21 cellular contexts compared by ENCODE assay signal in genomic region chr12:127130506-127131100, GRCh38.
A peak's percentile ranks its signal among the peaks of the same experiment; 100 is the strongest.
DNase-seq lines count a peak whose midpoint lies in the region; ATAC-seq and TF ChIP-seq lines count a peak whose summit lies in the region.
"Had no signal": no experiment of that assay in that cellular context is flagged by ENCODE, and none has a peak within 500 bp of the region (broad histone marks: within the 10 kb centered on the region; RNA-seq: fewer than 3 reads in every experiment).

No MANE protein-coding gene starts in this region.

- H2BK15ac ChIP-seq in mesendoderm (replicated peaks; ENCODE audit: low read depth): no peak overlapping the region

- no peak overlapping the region for H3K4me3 ChIP-seq in mammary epithelial cell (replicated peaks in 1 of 3; ENCODE audit: insufficient read depth in 1 of 3, low read depth in 2 of 3, low read length in 3 of 3)
- no peak overlapping the region for H3K4me3 ChIP-seq in astrocyte of the spinal cord (ENCODE audit: low read depth, low read length)
- H3K4me3 ChIP-seq in mesendoderm (ENCODE audit: low read length): no peak overlapping the region
- H3K4me3 ChIP-seq: GM23338 had no signal

- H3K4me2 ChIP-seq in mammary epithelial cell (ENCODE audit: insufficient read depth, low read depth, low read length) (no peak overlapping the region), mesendoderm (ENCODE audit: low read length) (no peak overlapping the region)
- H3K4me2 ChIP-seq: GM23338, SK-N-SH had no signal

- H3K4me1 Mint-ChIP-seq in MCF 10A (ENCODE audit: insufficient read depth, unreplicated experiment): peaks cover 28% of the 10 kb centered on the region
- H3K4me1 Mint-ChIP-seq in activated CD8-positive, alpha-beta memory T cell treated with anti-CD3 and anti-CD28 coated beads, Interleukin-2, amount 10 ng/mL, durations not matched to agents 7 days and 5 days: peaks cover 8% of the 10 kb centered on the region
- H3K4me1 Mint-ChIP-seq: CD4-positive, CD25-positive, alpha-beta regulatory T cell; GM23338 had no signal

- H3K27ac ChIP-seq in mammary epithelial cell (ENCODE audit: insufficient read depth, low read depth, low read length) (no peak overlapping the region), mesendoderm (ENCODE audit: low read depth, low read length) (no peak overlapping the region)

- peak overlapping the region; percentile 59 for H3K27ac Mint-ChIP-seq in MCF 10A (ENCODE audit: low read depth, unreplicated experiment)
- H3K27ac Mint-ChIP-seq in activated CD8-positive, alpha-beta memory T cell treated with anti-CD3 and anti-CD28 coated beads, Interleukin-2, amount 10 ng/mL, durations not matched to agents 7 days and 5 days: no peak overlapping the region
- H3K27ac Mint-ChIP-seq: CD4-positive, CD25-positive, alpha-beta regulatory T cell; GM23338 had no signal

- no peaks in the 10 kb centered on the region for H3K79me1 ChIP-seq in mesendoderm (ENCODE audit: low read length)

- H3K4me3 Mint-ChIP-seq in MCF 10A (ENCODE audit: unreplicated experiment): no peak overlapping the region
- H3K4me3 Mint-ChIP-seq in activated CD8-positive, alpha-beta memory T cell treated with anti-CD3 and anti-CD28 coated beads, Interleukin-2, amount 10 ng/mL, durations not matched to agents 7 days and 5 days: no peak overlapping the region
- H3K4me3 Mint-ChIP-seq: CD4-positive, CD25-positive, alpha-beta regulatory T cell; GM23338 had no signal

- H2AFZ ChIP-seq in mammary epithelial cell (ENCODE audit: low read depth, low read length): no peak overlapping the region
- H2AFZ ChIP-seq: GM23338 had no signal

- no peaks in the 10 kb centered on the region for H3K27me3 ChIP-seq in mammary epithelial cell (ENCODE audit: insufficient read depth, low read length)
- no peaks in the 10 kb centered on the region for H3K27me3 ChIP-seq in mesendoderm (ENCODE audit: insufficient read depth, low read length, poor library complexity)
- H3K27me3 ChIP-seq: BE2C had no signal

- no peak for ATAC-seq in GM18511 (IDR thresholded peaks at IDR 0.05; ENCODE audit: unreplicated experiment)
- no peak for ATAC-seq in activated CD8-positive, alpha-beta memory T cell treated with anti-CD3 and anti-CD28 coated beads, Interleukin-2, amount 10 ng/mL, durations not matched to agents 7 days and 5 days
- ATAC-seq in Right ventricle myocardium inferior: no peak
- ATAC-seq: GM23338 had no signal

- no peaks in the 10 kb centered on the region for H3K9me3 ChIP-seq in mammary epithelial cell (replicated peaks; ENCODE audit: insufficient read depth, low read length)
- H3K9me3 ChIP-seq: BE2C, SK-N-SH had no signal

- no peak overlapping the region for H2BK120ac ChIP-seq in mesendoderm (ENCODE audit: low read depth, low read length)

- H3K27me3 Mint-ChIP-seq in MCF 10A (ENCODE audit: insufficient read depth, unreplicated experiment): no peaks in the 10 kb centered on the region
- peaks cover 12% of the 10 kb centered on the region for H3K27me3 Mint-ChIP-seq in activated CD8-positive, alpha-beta memory T cell treated with anti-CD3 and anti-CD28 coated beads, Interleukin-2, amount 10 ng/mL, durations not matched to agents 7 days and 5 days
- H3K27me3 Mint-ChIP-seq: CD4-positive, CD25-positive, alpha-beta regulatory T cell had no signal

- H3K9ac ChIP-seq in mammary epithelial cell (ENCODE audit: insufficient read depth, low read length): no peak overlapping the region
- H3K9ac ChIP-seq in mesendoderm (ENCODE audit: low read length): no peak overlapping the region
- H3K9ac ChIP-seq: SK-N-SH had no signal

- POLR2A ChIA-PET in MCF 10A (lab: Yijun Ruan, JAX): interaction anchor here (1.2 kb wide), 1 partner anchor 347 kb away, joined by 3 read pairs; no protein-coding TSS in a partner anchor

- no peak overlapping the region for H3K18ac ChIP-seq in mesendoderm (ENCODE audit: low read length)

- H3K36me3 ChIP-seq in mammary epithelial cell (ENCODE audit: insufficient read depth, low read length) (no peaks in the 10 kb centered on the region), mesendoderm (ENCODE audit: control insufficient read depth, insufficient read depth, low read length) (no peaks in the 10 kb centered on the region)
- H3K36me3 ChIP-seq: BE2C had no signal

- H3K56ac ChIP-seq in mesendoderm (ENCODE audit: low read length): no peak overlapping the region

- H3K4ac ChIP-seq in mesendoderm (ENCODE audit: low read depth, low read length): peak overlapping the region; percentile 2

- CTCF ChIA-PET in MCF 10A (lab: Yijun Ruan, JAX) (no interaction called here), mammary epithelial cell (lab: Charles Lee; ENCODE audit: low non-redundant PET) (no interaction called here)
- CTCF ChIA-PET in activated CD8-positive, alpha-beta memory T cell treated with anti-CD3 and anti-CD28 coated beads, Interleukin-2, amount 10 ng/mL, durations not matched to agents 7 days and 5 days (lab: Charles Lee): no interaction called here

- TF ChIP-seq CTCF in MCF 10A (IDR thresholded peaks at IDR 0.05; ENCODE audit: unreplicated experiment): no peak
- no peak for TF ChIP-seq CTCF in mammary epithelial cell (conservative IDR thresholded peaks at IDR 0.05 in 1 of 2, IDR thresholded peaks at IDR 0.05 in 1 of 2; ENCODE audit: extremely low read depth in 1 of 2, insufficient read depth in 1 of 2, low read depth in 1 of 2, low read length in 2 of 2)
- no peak for TF ChIP-seq CTCF in astrocyte of the spinal cord (IDR thresholded peaks at IDR 0.05; ENCODE audit: low read depth, low read length)

- BruUV-seq in MCF 10A (replicated peaks; lab: Mats Ljungman, UMichigan): no TSS peak
- BruUV-seq in mammary epithelial cell (replicated peaks; lab: Mats Ljungman, UMichigan): no TSS peak

- dilution Hi-C loops in mammary epithelial cell (cut with HindIII; ENCODE audit: low sequenced_read_pairs): no loop called here

- 93% methylated on average over 10 of the region's 11 CpGs for WGBS in mammary epithelial cell (ENCODE audit: low coverage, missing lambda C conversion rate)
- WGBS in mesendoderm (ENCODE audit: extremely low coverage, insufficient coverage, low lambda C conversion rate): no CpG with 5 or more reads among the region's 11 CpGs

- H3K79me2 ChIP-seq in mammary epithelial cell (ENCODE audit: insufficient read depth, low read length) (no peaks in the 10 kb centered on the region), mesendoderm (ENCODE audit: control insufficient read depth, insufficient read depth, low read length) (no peaks in the 10 kb centered on the region)

- DNase-seq in MCF 10A (ENCODE audit: unreplicated experiment): peak; percentile 31
- DNase-seq in mammary epithelial cell: no peak
- peak; percentile 6 for DNase-seq in astrocyte of the spinal cord (ENCODE audit: low read depth, low spot score)
- DNase-seq in mesendoderm: no peak
- DNase-seq in activated CD8-positive, alpha-beta memory T cell treated with anti-CD3 and anti-CD28 coated beads, Interleukin-2, amount 10 ng/mL, durations not matched to agents 7 days and 5 days: no peak
- DNase-seq in Right ventricle myocardium inferior (ENCODE audit: missing footprints): no peak
- no peak for DNase-seq in DMS53 (lab: John Stamatoyannopoulos, UW)
- DNase-seq: 8988T; BE2C; CD4-positive, CD25-positive, alpha-beta regulatory T cell; COR-L47; DMS 273 treated with DMSO at 0.1 percent for 48 hours; GF-D8; KG1; NCI-H1092; NCI-H146; NCI-H2029 treated with DMSO at 0.1 percent for 48 hours; NK-92 treated with Interleukin-12 subunit alpha and Interleukin-12 subunit beta, amount 100 ng/mL, for 24 hours; SK-N-SH had no signal

- H3K4me1 ChIP-seq in mammary epithelial cell (ENCODE audit: insufficient read depth, low read length) (peaks cover 31% of the 10 kb centered on the region), mesendoderm (ENCODE audit: control insufficient read depth, low read depth, low read length) (no peaks in the 10 kb centered on the region)
- H3K4me1 ChIP-seq: BE2C had no signal

- in situ Hi-C loops in mammary epithelial cell (cut with MboI; ENCODE audit: low sequenced_read_pairs in 2 of 2): no loop called here
- in situ Hi-C loops in astrocyte of the spinal cord (cut with HindIII; ENCODE audit: low sequenced_read_pairs): no loop called here

- H2AK5ac ChIP-seq in mesendoderm (ENCODE audit: low read length): no peak overlapping the region

- no peak overlapping the region for H4K8ac ChIP-seq in mesendoderm (ENCODE audit: low read depth, low read length)

- H4K20me1 ChIP-seq in mammary epithelial cell (ENCODE audit: insufficient read depth, low read length): no peaks in the 10 kb centered on the region

- no peak overlapping the region for H4K5ac ChIP-seq in mesendoderm (ENCODE audit: low read length)

- no peak overlapping the region for H3K23ac ChIP-seq in mesendoderm (ENCODE audit: low read length)

- intact Hi-C loops in MCF 10A (cut with micrococcal nuclease) (no loop called here), mammary epithelial cell (cut with micrococcal nuclease) (no loop called here), Right ventricle myocardium inferior (cut with DNase I) (no loop called here)

- peaks cover 4% of the 10 kb centered on the region for H3K36me3 Mint-ChIP-seq in MCF 10A (ENCODE audit: insufficient read depth, unreplicated experiment)
- no peaks in the 10 kb centered on the region for H3K36me3 Mint-ChIP-seq in activated CD8-positive, alpha-beta memory T cell treated with anti-CD3 and anti-CD28 coated beads, Interleukin-2, amount 10 ng/mL, durations not matched to agents 7 days and 5 days
- H3K36me3 Mint-ChIP-seq: CD4-positive, CD25-positive, alpha-beta regulatory T cell had no signal

- no peak overlapping the region for H2BK5ac ChIP-seq in mesendoderm (ENCODE audit: low read length)

- no peaks in the 10 kb centered on the region for H3K9me3 Mint-ChIP-seq in MCF 10A (ENCODE audit: unreplicated experiment)
- no peaks in the 10 kb centered on the region for H3K9me3 Mint-ChIP-seq in activated CD8-positive, alpha-beta memory T cell treated with anti-CD3 and anti-CD28 coated beads, Interleukin-2, amount 10 ng/mL, durations not matched to agents 7 days and 5 days (ENCODE audit: low read depth)

Comparison
In these comparisons a context has a peak if more than half of its experiments do, and no peak if none do; other contexts are left out.
1. DNase-seq: peak in MCF 10A (single experiment) and astrocyte of the spinal cord (single experiment); none in mammary epithelial cell (single experiment), mesendoderm (single experiment), activated CD8-positive, alpha-beta memory T cell treated with anti-CD3 and anti-CD28 coated beads, Interleukin-2, amount 10 ng/mL, durations not matched to agents 7 days and 5 days (single experiment), Right ventricle myocardium inferior (single experiment) and DMS53 (single experiment).